8 cellular contexts compared by ENCODE assay signal in genomic region chr14:21734457-21735074, GRCh38.
DNase-seq lines count a peak whose midpoint lies in the region; ATAC-seq and TF ChIP-seq lines count a peak whose summit lies in the region.

No MANE protein-coding gene starts in this region.

- peak; percentile 32 for TF ChIP-seq CTCF in AG09309 (IDR thresholded peaks at IDR 0.05; ENCODE audit: control insufficient read depth, insufficient read depth, low read depth, low read length, missing control alignments)
- TF ChIP-seq CTCF in WERI-Rb-1 (IDR thresholded peaks at IDR 0.05; ENCODE audit: low read depth, low read length) = peak; percentile 52

- DNase-seq in AG09309 (ENCODE audit: low read depth) (no peak), ELF-1 (ENCODE audit: low read depth, low spot score) (peak; percentile 7), NCI-H1694 treated with DMSO at 0.1 percent for 48 hours (lab: John Stamatoyannopoulos, UW) (peak; percentile 42), WERI-Rb-1 (peak; percentile 11), glomerular endothelial cell (ENCODE audit: extremely low read depth, low read depth, low spot score) (peak; percentile 47), UCSD-AML1 (lab: John Stamatoyannopoulos, UW; ENCODE audit: unreplicated experiment) (no peak)
- peak; percentile 43 to 44 for DNase-seq in stimulated activated naive CD8-positive, alpha-beta T cell treated with anti-CD3 and anti-CD28 coated beads, Interleukin-15, amount 100 ng/mL, for 72 hours

- H3K4me3 ChIP-seq in AG09309 (ENCODE audit: control insufficient read depth, low read depth, low read length) = no peak overlapping the region
- no peak overlapping the region for H3K4me3 ChIP-seq in WERI-Rb-1 (ENCODE audit: low read depth, low read length)

- peaks cover 16% of the 10 kb centered on the region for H3K4me1 Mint-ChIP-seq in stimulated activated naive CD8-positive, alpha-beta T cell treated with anti-CD3 and anti-CD28 coated beads, Interleukin-15, amount 100 ng/mL, for 72 hours

- peak overlapping the region in 1 of 2 donors; percentile 21 for H3K27ac Mint-ChIP-seq in stimulated activated naive CD8-positive, alpha-beta T cell treated with anti-CD3 and anti-CD28 coated beads, Interleukin-15, amount 100 ng/mL, for 72 hours

- H3K27me3 ChIP-seq in WERI-Rb-1 (ENCODE audit: insufficient read depth, low read depth, severe bottlenecking) = peaks cover 60% of the 10 kb centered on the region

- no peak overlapping the region for H3K27ac ChIP-seq in WERI-Rb-1

- no peaks in the 10 kb centered on the region for H3K9me3 Mint-ChIP-seq in stimulated activated naive CD8-positive, alpha-beta T cell treated with anti-CD3 and anti-CD28 coated beads, Interleukin-15, amount 100 ng/mL, for 72 hours

- H3K27me3 Mint-ChIP-seq in stimulated activated naive CD8-positive, alpha-beta T cell treated with anti-CD3 and anti-CD28 coated beads, Interleukin-15, amount 100 ng/mL, for 72 hours = peaks cover 38% of the 10 kb centered on the region

- H3K9me3 ChIP-seq in WERI-Rb-1 (ENCODE audit: severe bottlenecking) = no peaks in the 10 kb centered on the region

- no peaks in the 10 kb centered on the region for H3K36me3 ChIP-seq in WERI-Rb-1

- peak overlapping the region; percentile 17 to 70 for H3K4me3 Mint-ChIP-seq in stimulated activated naive CD8-positive, alpha-beta T cell treated with anti-CD3 and anti-CD28 coated beads, Interleukin-15, amount 100 ng/mL, for 72 hours

- peak; percentile 64 for ATAC-seq in stimulated activated naive CD8-positive, alpha-beta T cell treated with anti-CD3 and anti-CD28 coated beads, Interleukin-15, amount 100 ng/mL, for 72 hours
- no peak for ATAC-seq in GM18907 (IDR thresholded peaks at IDR 0.05; ENCODE audit: unreplicated experiment)

Comparison
In these comparisons a context has a peak if more than half of its experiments do, and no peak if none do; other contexts are left out.
1. DNase-seq: peak in ELF-1 (single experiment), NCI-H1694 treated with DMSO at 0.1 percent for 48 hours (single experiment), WERI-Rb-1 (single experiment), glomerular endothelial cell (single experiment) and stimulated activated naive CD8-positive, alpha-beta T cell treated with anti-CD3 and anti-CD28 coated beads, Interleukin-15, amount 100 ng/mL, for 72 hours (2 of 2); none in AG09309 (single experiment) and UCSD-AML1 (single experiment).